Comparison of ENCODE assay signal across 9 cellular contexts in genomic region chr19:45528744-45529453, GRCh38. TPM values are rescaled to one million over a fixed set of nuclear protein-coding genes. Genes with fewer than 3 reads are reported as not detected.
DNase-seq lines count a peak whose midpoint lies in the region; ATAC-seq and TF ChIP-seq lines count a peak whose summit lies in the region.
"Had no signal": no experiment of that assay in that cellular context is flagged by ENCODE, and none has a peak within 500 bp of the region (broad histone marks: within the 10 kb centered on the region; RNA-seq: fewer than 3 reads in every experiment).

No MANE protein-coding gene starts in this region.

- peak overlapping the region; percentile 80 for H3K4me3 ChIP-seq in HUES48 (ENCODE audit: low read depth, low read length)
- peak overlapping the region; percentile 51 for H3K4me3 ChIP-seq in thoracic aorta

- peaks cover 13% of the 10 kb centered on the region for H3K4me1 ChIP-seq in HUES48 (ENCODE audit: control insufficient read depth, insufficient read depth, low read length)
- peaks cover 11 to 42% of the 10 kb centered on the region in 2 donors for H3K4me1 ChIP-seq in thoracic aorta (ENCODE audit: control insufficient read depth in 1 of 2, low read depth in 2 of 2)

- H3K9me3 ChIP-seq in HUES48 (ENCODE audit: control insufficient read depth, insufficient read depth, low read length) (0 out of 2 replicates have a peak, but pooled peaks cover 3% of the 10 kb centered on the region), thoracic aorta (no peaks in the 10 kb centered on the region)

- peak overlapping the region; percentile 75 for H3K27ac ChIP-seq in HUES48 (ENCODE audit: low read depth, low read length)
- H3K27ac ChIP-seq in angular gyrus (ENCODE audit: low read depth, low read length): peak overlapping the region; percentile 62
- no peak overlapping the region for H3K27ac ChIP-seq in thoracic aorta
- H3K27ac ChIP-seq: VCaP had no signal

- H3K27me3 ChIP-seq in HUES48 (ENCODE audit: control insufficient read depth, insufficient read depth, low read length) (peaks cover 10% of the 10 kb centered on the region; the same call in 1 of the 2 replicates), thoracic aorta (replicated peaks; ENCODE audit: insufficient read depth) (no peaks in the 10 kb centered on the region)

- no peak overlapping the region for H3K9ac ChIP-seq in HUES48 (ENCODE audit: low read depth, low read length)

- ATAC-seq in thoracic aorta (ENCODE audit: insufficient number of reproducible peaks, low FRiP score, low read depth) (no peak), HG02852 (IDR thresholded peaks at IDR 0.05; ENCODE audit: unreplicated experiment) (no peak)

- DNase-seq in AG08395 (ENCODE audit: low spot score) (peak; percentile 24), kidney tubule cell (ENCODE audit: low spot score) (peak; percentile 59), thoracic aorta (ENCODE audit: low spot score) (no peak), NCI-H226 (no peak)
- no peak for DNase-seq in stimulated activated CD8-positive, alpha-beta memory T cell treated with anti-CD3 and anti-CD28 coated beads, Interleukin-4, amount 100 ng/mL, for 48 hours

- H3K36me3 ChIP-seq in HUES48 (ENCODE audit: control insufficient read depth, insufficient read depth, low read length) (peaks cover 36% of the 10 kb centered on the region), thoracic aorta (peaks cover 28% of the 10 kb centered on the region)

- TF ChIP-seq CTCF in thoracic aorta (IDR thresholded peaks at IDR 0.05): no peak

RNA-seq across cellular contexts. Expression of gene VASP, which starts 21.6 kb away (rescaled TPM):
- 100 to 1,000 TPM; 208 to 287 TPM for total RNA-seq in thoracic aorta

RNA-seq across cellular contexts. Expression of gene PPM1N, which starts 30.7 kb away (rescaled TPM):
- total RNA-seq in thoracic aorta: 1 to 10 TPM; 3.5 to 6.6 TPM

RNA-seq across cellular contexts. Expression of gene RTN2, which starts 32.1 kb away (rescaled TPM):
- total RNA-seq in thoracic aorta: 10 to 100 TPM; 16.0 to 22.6 TPM

RNA-seq across cellular contexts. Expression of gene OPA3, which starts 55.7 kb away (rescaled TPM):
- 10 to 100 TPM in 1 of 2 donors, 1 to 10 TPM in 1; 8.4 to 13.1 TPM for total RNA-seq in thoracic aorta

Comparison
In these comparisons a context has a peak if more than half of its experiments do, and no peak if none do; other contexts are left out.
1. DNase-seq: peak in AG08395 (single experiment) and kidney tubule cell (single experiment); none in thoracic aorta (single experiment), stimulated activated CD8-positive, alpha-beta memory T cell treated with anti-CD3 and anti-CD28 coated beads, Interleukin-4, amount 100 ng/mL, for 48 hours (single experiment) and NCI-H226 (single experiment).
2. H3K27ac ChIP-seq: peak in HUES48 (single experiment) and angular gyrus (single experiment); none in thoracic aorta (0 of 2).